ENCODE assay signal across 8 cellular contexts in genomic region chr2:68463287-68463877, GRCh38. TPM values are rescaled to one million over a fixed set of nuclear protein-coding genes. Genes with fewer than 3 reads are reported as not detected.
DNase-seq lines count a peak whose midpoint lies in the region; ATAC-seq, FAIRE-seq and TF ChIP-seq lines count a peak whose summit lies in the region.

No MANE protein-coding gene starts in this region.

- no peaks in the 10 kb centered on the region for H3K27me3 ChIP-seq in brain microvascular endothelial cell (replicated peaks)
- no peaks in the 10 kb centered on the region for H3K27me3 ChIP-seq in liver (ENCODE audit: control insufficient read depth in 4 of 4, insufficient read depth in 4 of 4, low read length in 3 of 4)

- no peak for ATAC-seq in HG03175 (IDR thresholded peaks at IDR 0.05; ENCODE audit: unreplicated experiment)

- H3K4me3 Mint-ChIP-seq in activated CD4-positive, alpha-beta memory T cell treated with anti-CD3 and anti-CD28 coated beads for 36 hours: no peak overlapping the region

- POLR2A ChIA-PET in activated CD4-positive, alpha-beta memory T cell treated with anti-CD3 and anti-CD28 coated beads for 36 hours (lab: Charles Lee): interaction anchor here (1.6 to 2.1 kb wide), 2 partner anchors 37 to 188 kb away, joined by 4 read pairs; no protein-coding TSS in a partner anchor

- H3K27ac ChIP-seq in brain microvascular endothelial cell: no peak overlapping the region
- no peak overlapping the region for H3K27ac ChIP-seq in liver (ENCODE audit: low read depth in 1 of 2, low read length in 2 of 2)

- intact Hi-C loops in activated CD4-positive, alpha-beta memory T cell treated with anti-CD3 and anti-CD28 coated beads for 36 hours (cut with micrococcal nuclease): loop anchor here (1.0 kb wide), 1 partner anchor 132 kb away; no protein-coding TSS in a partner anchor

- WGBS in liver: 1% methylated on average over 1 of the region's 1 CpG

- TF ChIP-seq RAD21 in liver (IDR thresholded peaks at IDR 0.05): peak; percentile 93 to 95

- H3K9ac ChIP-seq in liver (ENCODE audit: low read depth in 1 of 2, low read length in 2 of 2): no peak overlapping the region

- FAIRE-seq in A204.1 (lab: Jason Lieb, UNC): peak; percentile 98

- H3K4me3 ChIP-seq in GM12865 (ENCODE audit: low read depth, low read length): no peak overlapping the region
- H3K4me3 ChIP-seq in brain microvascular endothelial cell (ENCODE audit: low read depth, low read length): no peak overlapping the region
- H3K4me3 ChIP-seq in liver (ENCODE audit: low read depth in 1 of 3, low read length in 3 of 3): no peak overlapping the region

- peaks cover 28% of the 10 kb centered on the region for H3K4me1 Mint-ChIP-seq in activated CD4-positive, alpha-beta memory T cell treated with anti-CD3 and anti-CD28 coated beads for 36 hours (ENCODE audit: low read depth)

- peak; percentile 61 for TF ChIP-seq CTCF in GM12865 (IDR thresholded peaks at IDR 0.05; ENCODE audit: insufficient read depth, low read depth, low read length, missing control alignments)
- TF ChIP-seq CTCF in brain microvascular endothelial cell (IDR thresholded peaks at IDR 0.05; ENCODE audit: low read depth, low read length, missing control alignments): peak; percentile 63
- TF ChIP-seq CTCF in liver (IDR thresholded peaks at IDR 0.05; ENCODE audit: low read depth, low read length, missing input control): peak; percentile 75

- H3K27ac Mint-ChIP-seq in activated CD4-positive, alpha-beta memory T cell treated with anti-CD3 and anti-CD28 coated beads for 36 hours: no peak overlapping the region

- CTCF ChIA-PET in activated CD4-positive, alpha-beta memory T cell treated with anti-CD3 and anti-CD28 coated beads for 36 hours (lab: Charles Lee): interaction anchor here (0.6 to 6.7 kb wide), 63 partner anchors 10 to 843 kb away, joined by 3 to 127 read pairs (median 5); partner anchors contain the start of genes ARHGAP25, PPP3R1 and PROKR1

- DNase-seq in GM12865 (ENCODE audit: low read depth) (peak; percentile 66), NCI-H2171 (lab: John Stamatoyannopoulos, UW) (peak; percentile 10), brain microvascular endothelial cell (no peak)
- DNase-seq in activated naive CD4-positive, alpha-beta T cell (lab: John Stamatoyannopoulos, UW): no peak
- no peak for DNase-seq in activated CD4-positive, alpha-beta memory T cell treated with anti-CD3 and anti-CD28 coated beads for 36 hours

- in situ Hi-C loops in brain microvascular endothelial cell (cut with HindIII; ENCODE audit: low pct_ligation_motif_present, low sequenced_read_pairs): no loop called here

- no peaks in the 10 kb centered on the region for H3K36me3 Mint-ChIP-seq in activated CD4-positive, alpha-beta memory T cell treated with anti-CD3 and anti-CD28 coated beads for 36 hours

- peaks cover 0 to 21% (median 11%) of the 10 kb centered on the region in 4 donors for H3K4me1 ChIP-seq in liver (ENCODE audit: control insufficient read depth in 4 of 4, insufficient read depth in 4 of 4, low read length in 3 of 4)

- no peaks in the 10 kb centered on the region for H3K9me3 ChIP-seq in liver (ENCODE audit: control insufficient read depth in 4 of 4, low read length in 3 of 4)

- H3K36me3 ChIP-seq in brain microvascular endothelial cell (replicated peaks): no peaks in the 10 kb centered on the region
- no peaks in the 10 kb centered on the region for H3K36me3 ChIP-seq in liver (ENCODE audit: control insufficient read depth in 4 of 4, insufficient read depth in 3 of 4, low read depth in 1 of 4, low read length in 3 of 4)

- no peaks in the 10 kb centered on the region for H3K27me3 Mint-ChIP-seq in activated CD4-positive, alpha-beta memory T cell treated with anti-CD3 and anti-CD28 coated beads for 36 hours

- H3K9me3 Mint-ChIP-seq in activated CD4-positive, alpha-beta memory T cell treated with anti-CD3 and anti-CD28 coated beads for 36 hours: no peaks in the 10 kb centered on the region

TF ChIP-seq in liver, 16 proteins besides CTCF, POLR2A, EP300 and RAD21:
- TF ChIP-seq TAF1 (conservative IDR thresholded peaks at IDR 0.05) (no peak), SP1 (IDR thresholded peaks at IDR 0.05) (no peak), GABPA (IDR thresholded peaks at IDR 0.05 in 1 of 2, conservative IDR thresholded peaks at IDR 0.05 in 1 of 2) (no peak), FOXA2 (IDR thresholded peaks at IDR 0.05) (no peak), ATF3 (IDR thresholded peaks at IDR 0.05) (no peak), HNF4G (IDR thresholded peaks at IDR 0.05) (no peak), FOXA1 (IDR thresholded peaks at IDR 0.05) (no peak), EGR1 (IDR thresholded peaks at IDR 0.05; ENCODE audit: low read depth in 2 of 2) (no peak), HNF4A (conservative IDR thresholded peaks at IDR 0.05) (no peak), ZBTB33 (IDR thresholded peaks at IDR 0.05) (no peak), JUND (IDR thresholded peaks at IDR 0.05) (no peak)

RNA-seq across cellular contexts. Expression of gene FBXO48, which starts 3.7 kb away (rescaled TPM):
- under 1 TPM; 0.75 TPM for total RNA-seq in liver
- 1 to 10 TPM in 1 of 2 donors, under 1 TPM in 1; 0.45 to 1.0 TPM for polyA plus RNA-seq in liver
- total RNA-seq in activated CD4-positive, alpha-beta memory T cell treated with anti-CD3 and anti-CD28 coated beads for 36 hours: 1 to 10 TPM; 2.3 to 2.6 TPM

RNA-seq across cellular contexts. Expression of gene APLF, which starts 4.0 kb away (rescaled TPM):
- total RNA-seq in liver: 1 to 10 TPM; 1.4 to 3.8 TPM
- under 1 TPM; 0.18 to 0.58 TPM for polyA plus RNA-seq in liver
- total RNA-seq in activated CD4-positive, alpha-beta memory T cell treated with anti-CD3 and anti-CD28 coated beads for 36 hours: 1 to 10 TPM; 3.0 to 3.1 TPM

Comparison
In these comparisons a context has a peak if more than half of its experiments do, and no peak if none do; other contexts are left out.
1. DNase-seq: peak in GM12865 (single experiment) and NCI-H2171 (single experiment); none in brain microvascular endothelial cell (single experiment), activated naive CD4-positive, alpha-beta T cell (0 of 4) and activated CD4-positive, alpha-beta memory T cell treated with anti-CD3 and anti-CD28 coated beads for 36 hours (single experiment).
2. Peak in every context shown above with its lines, with median percentiles within 50 percentile points of each other: CTCF ChIP-seq.